14 cellular contexts compared by ENCODE assay signal in the genomic region with DNA sequence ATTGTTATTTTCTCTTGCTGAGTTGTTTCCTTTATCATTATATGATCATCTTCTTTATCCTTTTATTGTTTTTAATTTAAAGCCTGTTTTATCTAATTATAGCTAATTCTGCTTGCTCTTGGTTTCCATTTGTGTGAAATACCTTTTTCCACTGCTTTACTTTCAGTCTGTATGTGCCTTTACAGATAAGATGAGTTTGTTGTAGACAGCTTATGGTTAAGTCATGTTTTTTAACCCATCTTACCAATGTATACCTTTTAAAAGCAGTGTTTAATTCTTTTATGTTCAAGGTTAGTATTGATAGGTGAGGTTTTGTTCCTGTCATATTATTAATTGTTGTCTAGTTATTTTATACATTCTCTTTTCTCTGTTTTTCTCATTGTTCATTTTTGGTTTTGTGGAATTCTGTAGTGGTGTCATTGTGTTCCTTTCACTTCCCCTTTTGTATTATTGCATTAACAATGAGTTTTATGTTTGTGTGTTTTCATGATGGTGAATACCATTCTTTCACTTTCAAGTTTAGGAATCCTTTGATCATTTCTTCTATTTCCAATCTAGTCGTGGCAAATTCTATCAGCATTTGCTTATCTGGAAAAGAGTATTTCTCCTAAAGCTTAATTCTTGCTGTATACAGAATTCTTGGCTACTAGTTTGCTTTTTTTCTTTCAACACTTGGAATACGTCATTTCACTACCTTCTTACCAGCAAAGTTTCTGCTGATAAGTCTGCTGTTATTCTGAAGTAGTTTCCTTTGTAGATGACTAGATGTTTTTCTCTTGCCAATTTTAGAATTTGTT. TPM values are rescaled to one million over a fixed set of nuclear protein-coding genes. Genes with fewer than 3 reads are reported as not detected.
DNase-seq lines count a peak whose midpoint lies in the region; ATAC-seq, FAIRE-seq and TF ChIP-seq lines count a peak whose summit lies in the region.
"Had no signal": no experiment of that assay in that cellular context is flagged by ENCODE, and none has a peak within 500 bp of the region (broad histone marks: within the 10 kb centered on the region; RNA-seq: fewer than 3 reads in every experiment).

No MANE protein-coding gene starts in this region.

- TF ChIP-seq CTCF in GM10248 (IDR thresholded peaks at IDR 0.05; ENCODE audit: control extremely low read depth, extremely low read depth, low read depth, missing control alignments) = no peak
- no peak for TF ChIP-seq CTCF in type B pancreatic cell (conservative IDR thresholded peaks at IDR 0.05)

- H3K27me3 Mint-ChIP-seq in type B pancreatic cell = no peaks in the 10 kb centered on the region

- CTCF ChIA-PET in GM10248 (lab: Yijun Ruan, JAX) = no interaction called here

- no peaks in the 10 kb centered on the region for H3K36me3 Mint-ChIP-seq in type B pancreatic cell

- no peaks in the 10 kb centered on the region for H3K9me3 Mint-ChIP-seq in type B pancreatic cell

- no peak overlapping the region for H3K4me3 Mint-ChIP-seq in type B pancreatic cell
- H3K4me3 Mint-ChIP-seq: T-helper 1 cell treated with Interleukin-12 subunit alpha and Interleukin-12 subunit beta and Interleukin-4 antibody, amounts not matched to agents 30 μg/mL and 1 μg/mL, for 36 hours had no signal

- no peak for FAIRE-seq in urothelium cell line (lab: Jason Lieb, UNC)

- DNase-seq in GM10248 (ENCODE audit: extremely low spot score) (peak; percentile 15), T-helper 9 cell (no peak), urothelium cell line (ENCODE audit: low spot score) (no peak), type B pancreatic cell (ENCODE audit: extremely low spot score, unreplicated experiment) (no peak), kidney glomerular epithelial cell (lab: John Stamatoyannopoulos, UW) (no peak)
- DNase-seq: kidney, NCI-H446 had no signal

- H3K4me1 Mint-ChIP-seq in type B pancreatic cell (ENCODE audit: unreplicated experiment) = no peaks in the 10 kb centered on the region

- H3K27ac Mint-ChIP-seq in type B pancreatic cell = no peak overlapping the region
- H3K27ac Mint-ChIP-seq: T-helper 1 cell treated with Interleukin-12 subunit alpha and Interleukin-12 subunit beta and Interleukin-4 antibody, amounts not matched to agents 30 μg/mL and 1 μg/mL, for 36 hours had no signal

- ATAC-seq in GM19328 (IDR thresholded peaks at IDR 0.05; ENCODE audit: unreplicated experiment) (peak; percentile 94), HG02798 (IDR thresholded peaks at IDR 0.05; ENCODE audit: poor library complexity, unreplicated experiment) (peak; percentile 94), HG03521 (IDR thresholded peaks at IDR 0.05; ENCODE audit: unreplicated experiment) (peak; percentile 80)

- POLR2A ChIA-PET in GM10248 (lab: Yijun Ruan, JAX) = no interaction called here

RNA-seq across cellular contexts. Expression of gene OR5AN1, which starts 21.8 kb away (rescaled TPM):
- total RNA-seq in type B pancreatic cell (ENCODE audit: low replicate concordance) = not detected in 2 replicates
- total RNA-seq: fibroblast of lung, kidney had no signal

RNA-seq across cellular contexts. Expression of gene OR5A2, which starts 45.8 kb away (rescaled TPM):
- total RNA-seq in type B pancreatic cell (ENCODE audit: low replicate concordance) = not detected in 2 replicates
- total RNA-seq: breast epithelium, fibroblast of lung, kidney, subcutaneous adipose tissue had no signal

RNA-seq across cellular contexts. Expression of gene OR5A1, which starts 55.8 kb away (rescaled TPM):
- not detected in 2 replicates for total RNA-seq in type B pancreatic cell (ENCODE audit: low replicate concordance)
- total RNA-seq: breast epithelium, fibroblast of lung, kidney, subcutaneous adipose tissue had no signal
